Comparison of ENCODE assay signal across 18 cellular contexts in the genomic region with DNA sequence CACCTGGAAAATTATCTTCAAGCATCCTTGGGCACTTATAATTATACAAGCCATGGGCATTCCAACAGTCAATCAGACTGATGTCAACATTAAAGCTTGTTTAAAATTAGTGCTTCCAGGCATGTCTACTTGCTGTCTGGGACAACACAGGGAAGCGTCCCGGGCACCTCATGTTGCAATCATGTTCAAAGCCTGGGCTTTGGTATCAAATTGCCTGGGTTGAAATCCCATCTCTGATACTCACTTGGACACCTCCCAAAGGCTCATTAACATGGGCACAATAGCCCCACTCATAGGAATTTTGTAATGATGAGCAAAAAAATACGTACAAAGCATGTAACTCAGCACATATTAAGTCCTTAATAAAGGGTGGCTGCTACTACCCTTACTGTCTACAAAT.
"Had no signal": no experiment of that assay in that cellular context is flagged by ENCODE, and none has a peak within 500 bp of the region (broad histone marks: within the 10 kb centered on the region; RNA-seq: fewer than 3 reads in every experiment).

No MANE protein-coding gene starts in this region.

- H3K9ac ChIP-seq: parathyroid adenoma had no signal

- H3K79me2 ChIP-seq: parathyroid adenoma had no signal

- H3K4me3 Mint-ChIP-seq: naive thymus-derived CD4-positive, alpha-beta T cell; nephron progenitor cell had no signal

- H3K27me3 ChIP-seq: esophagus muscularis mucosa, foreskin keratinocyte, heart left ventricle, testis, tibial nerve, upper lobe of right lung, vagina had no signal

- H2AFZ ChIP-seq: parathyroid adenoma had no signal

- H3K27ac Mint-ChIP-seq: naive thymus-derived CD4-positive, alpha-beta T cell; nephron progenitor cell had no signal

- H3K27ac ChIP-seq: epithelial cell of prostate, esophagus muscularis mucosa, foreskin keratinocyte, heart left ventricle, parathyroid adenoma, skin epidermis, testis, tibial nerve, upper lobe of right lung, vagina had no signal

- H3K27me3 Mint-ChIP-seq: naive thymus-derived CD4-positive, alpha-beta T cell had no signal

- H3K9me3 Mint-ChIP-seq: naive thymus-derived CD4-positive, alpha-beta T cell; nephron progenitor cell had no signal

- DNase-seq: effector memory CD4-positive, alpha-beta T cell; foreskin keratinocyte; heart left ventricle; hippocampal formation; kidney glomerular epithelial cell; naive thymus-derived CD4-positive, alpha-beta T cell; nephron progenitor cell; stimulated activated CD4-positive, alpha-beta T cell treated with anti-CD3 and anti-CD28 coated beads, Interleukin-12 subunit alpha, Interleukin-12 subunit beta, amount 100 ng/mL, for 4 hours; stimulated activated CD4-positive, alpha-beta T cell treated with anti-CD3 and anti-CD28 coated beads, Interleukin-2, amount 100 ng/mL, for 48 hours; stimulated activated naive CD4-positive, alpha-beta T cell treated with Interleukin-2 at 50 U/mL for 16 hours; testis; upper lobe of right lung had no signal

- H3K4me3 ChIP-seq: esophagus muscularis mucosa, heart left ventricle, skin epidermis, testis, tibial nerve, upper lobe of right lung, vagina had no signal

- H3K9me3 ChIP-seq: esophagus muscularis mucosa, heart left ventricle, testis, tibial nerve, upper lobe of right lung, vagina had no signal

- H3K4me1 ChIP-seq: foreskin keratinocyte, testis, tibial nerve, upper lobe of right lung, vagina had no signal

- ATAC-seq: foreskin keratinocyte; heart left ventricle; naive thymus-derived CD4-positive, alpha-beta T cell; upper lobe of right lung had no signal
